8 cellular contexts compared by ENCODE assay signal in genomic region chr17:7837375-7838290, GRCh38. TPM values are rescaled to one million over a fixed set of nuclear protein-coding genes. Genes with fewer than 3 reads are reported as not detected.
DNase-seq lines count a peak whose midpoint lies in the region; ATAC-seq and TF ChIP-seq lines count a peak whose summit lies in the region.

No MANE protein-coding gene starts in this region.

- no peak overlapping the region for H2AFZ ChIP-seq in neural cell (ENCODE audit: low read depth, low read length)

- H3K27me3 ChIP-seq in colonic mucosa (no peaks in the 10 kb centered on the region), neural cell (ENCODE audit: insufficient read depth, low read depth, low read length) (no peaks in the 10 kb centered on the region)

- H3K9ac ChIP-seq in colonic mucosa (ENCODE audit: low read depth in 2 of 2, low read length in 2 of 2) (peak overlapping the region; percentile 38 to 98), neural cell (ENCODE audit: low read length) (peak overlapping the region; percentile 98)

- no peak for TF ChIP-seq RAD21 in neural cell (conservative IDR thresholded peaks at IDR 0.05)

- H3K36me3 ChIP-seq in colonic mucosa (no peaks in the 10 kb centered on the region), neural cell (ENCODE audit: insufficient read depth, low read length) (no peaks in the 10 kb centered on the region)

- TF ChIP-seq EP300 in neural cell (conservative IDR thresholded peaks at IDR 0.05; ENCODE audit: poor library complexity, severe bottlenecking): no peak

- H3K4me3 ChIP-seq in GM12865 (ENCODE audit: low read depth, low read length) (peak overlapping the region; percentile 96), colonic mucosa (peak overlapping the region; percentile 77), neural cell (ENCODE audit: low read length) (peak overlapping the region; percentile 82)

- peak overlapping the region; percentile 100 for H3K27ac ChIP-seq in colonic mucosa
- H3K27ac ChIP-seq in neural cell (ENCODE audit: low read length): peak overlapping the region; percentile 96

- intact Hi-C loops in colonic mucosa (cut with DNase I): no loop called here

- peaks cover 15% of the 10 kb centered on the region for H3F3A ChIP-seq in neural cell (ENCODE audit: insufficient read depth, low read length, poor library complexity, severe bottlenecking)

- H3K9me3 ChIP-seq in colonic mucosa: no peaks in the 10 kb centered on the region
- no peaks in the 10 kb centered on the region for H3K9me3 ChIP-seq in neural cell (ENCODE audit: low read length)

- H3K4me2 ChIP-seq in neural cell (ENCODE audit: low read length): peak overlapping the region; percentile 100

- no peaks in the 10 kb centered on the region for H3K9me2 ChIP-seq in neural cell (ENCODE audit: insufficient read depth, low read length)

- DNase-seq in GM12865 (ENCODE audit: low read depth) (peak; percentile 49), NCI-H748 (lab: John Stamatoyannopoulos, UW; ENCODE audit: unreplicated experiment) (peak; percentile 65), colonic mucosa (no peak), NCI-H524 treated with DMSO at 0.1 percent for 48 hours (lab: John Stamatoyannopoulos, UW) (no peak)

- no peak for ATAC-seq in GM19395 (IDR thresholded peaks at IDR 0.05; ENCODE audit: unreplicated experiment)
- ATAC-seq in GM21390 (IDR thresholded peaks at IDR 0.05; ENCODE audit: unreplicated experiment): no peak
- no peak for ATAC-seq in GM18502 (IDR thresholded peaks at IDR 0.05; ENCODE audit: poor library complexity, unreplicated experiment)

- peaks cover 38% of the 10 kb centered on the region for H3K4me1 ChIP-seq in colonic mucosa

- H3K79me2 ChIP-seq in neural cell (replicated peaks; ENCODE audit: insufficient read depth, low read length): peaks cover 46% of the 10 kb centered on the region

- H4K20me1 ChIP-seq in neural cell (ENCODE audit: insufficient read depth): peaks cover 10% of the 10 kb centered on the region

- TF ChIP-seq CTCF in GM12865 (IDR thresholded peaks at IDR 0.05; ENCODE audit: insufficient read depth, low read depth, low read length, missing control alignments): no peak
- no peak for TF ChIP-seq CTCF in colonic mucosa (IDR thresholded peaks at IDR 0.05)
- TF ChIP-seq CTCF in neural cell (IDR thresholded peaks at IDR 0.05; ENCODE audit: poor library complexity, severe bottlenecking): no peak

TF ChIP-seq in neural cell, 6 proteins besides CTCF, POLR2A, EP300 and RAD21:
- TF ChIP-seq EZH2 (IDR thresholded peaks at IDR 0.05; ENCODE audit: borderline replicate concordance, insufficient read depth, low read length, poor library complexity, severe bottlenecking): no peak
- no peak for TF ChIP-seq REST (IDR thresholded peaks at IDR 0.05; ENCODE audit: borderline replicate concordance)
- no peak for TF ChIP-seq POLR2AphosphoS5 (IDR thresholded peaks at IDR 0.05)
- no peak for TF ChIP-seq SMC3 (conservative IDR thresholded peaks at IDR 0.05; ENCODE audit: poor library complexity)
- no peak for TF ChIP-seq TAF1 (IDR thresholded peaks at IDR 0.05; ENCODE audit: low read depth)
- TF ChIP-seq MXI1 (conservative IDR thresholded peaks at IDR 0.05; ENCODE audit: poor library complexity, severe bottlenecking): no peak

RNA-seq across cellular contexts. Expression of gene KDM6B, which starts 3.6 kb away (rescaled TPM):
- total RNA-seq in colonic mucosa: 10 to 100 TPM; 32.7 to 42.6 TPM
- 2.5 and 4.4 TPM in 2 replicates for polyA plus RNA-seq in neural cell
- 20.0 and 20.7 TPM in 2 replicates for polyA minus RNA-seq in neural cell

RNA-seq across cellular contexts. Expression of gene TMEM88, which starts 17.2 kb away (rescaled TPM):
- total RNA-seq in colonic mucosa: 1 to 10 TPM; 2.5 to 2.7 TPM
- polyA plus RNA-seq in neural cell: 4.2 and 6.7 TPM in 2 replicates
- polyA minus RNA-seq in neural cell: 1.4 and 1.5 TPM in 2 replicates

RNA-seq across cellular contexts. Expression of gene NAA38, which starts 19.7 kb away (rescaled TPM):
- total RNA-seq in colonic mucosa: 100 to 1,000 TPM in 1 of 2 donors, 10 to 100 TPM in 1; 59.5 to 133 TPM
- 99.5 and 110 TPM in 2 replicates for polyA plus RNA-seq in neural cell
- 27.0 and 30.9 TPM in 2 replicates for polyA minus RNA-seq in neural cell

RNA-seq across cellular contexts. Expression of gene CYB5D1, which starts 20.2 kb away (rescaled TPM):
- total RNA-seq in colonic mucosa: 10 to 100 TPM in 1 of 2 donors, 1 to 10 TPM in 1; 9.4 to 18.2 TPM
- polyA plus RNA-seq in neural cell: 21.1 and 30.4 TPM in 2 replicates
- 25.8 and 27.8 TPM in 2 replicates for polyA minus RNA-seq in neural cell

RNA-seq across cellular contexts. Expression of gene CHD3, which starts 51.0 kb away (rescaled TPM):
- total RNA-seq in colonic mucosa: 100 to 1,000 TPM in 1 of 2 donors, 10 to 100 TPM in 1; 56.3 to 108 TPM
- polyA plus RNA-seq in neural cell: 115 and 159 TPM in 2 replicates
- polyA minus RNA-seq in neural cell: 296 and 321 TPM in 2 replicates

Comparison
In these comparisons a context has a peak if more than half of its experiments do, and no peak if none do; other contexts are left out.
1. DNase-seq: peak in GM12865 (single experiment) and NCI-H748 (single experiment); none in colonic mucosa (single experiment) and NCI-H524 treated with DMSO at 0.1 percent for 48 hours (single experiment).
2. Peak in every context shown above with its lines, with median percentiles within 50 percentile points of each other: H3K4me3 ChIP-seq.